ENCODE assay signal across 1 cellular context in genomic region chr19:29467824-29468401, GRCh38.
TF ChIP-seq lines count a peak whose summit lies in the region.

No MANE protein-coding gene starts in this region.

TF ChIP-seq in H1, 55 proteins besides CTCF, POLR2A, EP300 and RAD21 (continued from another document):
- no peak for TF ChIP-seq HDAC6 (IDR thresholded peaks at IDR 0.05; ENCODE audit: low read depth, low read length)
- no peak for TF ChIP-seq SP4 (IDR thresholded peaks at IDR 0.05; ENCODE audit: low read length)
- no peak for TF ChIP-seq CBX5 (IDR thresholded peaks at IDR 0.05; ENCODE audit: low read depth, low read length)
- TF ChIP-seq ZNF274 (IDR thresholded peaks at IDR 0.05; ENCODE audit: borderline replicate concordance, extremely low read depth, low read length) = no peak
- no peak for TF ChIP-seq CHD2 (IDR thresholded peaks at IDR 0.05; ENCODE audit: low read length)
